11 cellular contexts compared by ENCODE assay signal in genomic region chr10:123945506-123945905, GRCh38. TPM values are rescaled to one million over a fixed set of nuclear protein-coding genes. Genes with fewer than 3 reads are reported as not detected.
A peak's percentile ranks its signal among the peaks of the same experiment; 100 is the strongest.
DNase-seq lines count a peak whose midpoint lies in the region; ATAC-seq and TF ChIP-seq lines count a peak whose summit lies in the region.
"Had no signal": no experiment of that assay in that cellular context is flagged by ENCODE, and none has a peak within 500 bp of the region (broad histone marks: within the 10 kb centered on the region; RNA-seq: fewer than 3 reads in every experiment).

No MANE protein-coding gene starts in this region.

- H3K27me3 ChIP-seq in RWPE2 (ENCODE audit: insufficient read depth, poor library complexity, severe bottlenecking), result no peaks in the 10 kb centered on the region
- H3K27me3 ChIP-seq in suprapubic skin, result no peaks in the 10 kb centered on the region

- H3K27ac ChIP-seq in RWPE2 (ENCODE audit: poor library complexity, severe bottlenecking), result no peak overlapping the region
- no peak overlapping the region for H3K27ac ChIP-seq in suprapubic skin
- H3K27ac ChIP-seq: WERI-Rb-1 had no signal

- ATAC-seq in GM21619 (IDR thresholded peaks at IDR 0.05; ENCODE audit: unreplicated experiment), result peak; percentile 56
- peak; percentile 66; the same call in 2 of the 3 replicates for ATAC-seq in RWPE2 (ENCODE audit: low read depth)
- ATAC-seq: right cardiac atrium had no signal

- TF ChIP-seq EP300 in suprapubic skin (IDR thresholded peaks at IDR 0.05), result no peak

- H3K4me3 ChIP-seq in AG10803 (ENCODE audit: low read length), result no peak overlapping the region
- H3K4me3 ChIP-seq in RWPE2 (ENCODE audit: severe bottlenecking), result no peak overlapping the region
- no peak overlapping the region for H3K4me3 ChIP-seq in suprapubic skin

- TF ChIP-seq CTCF in AG10803 (conservative IDR thresholded peaks at IDR 0.05; ENCODE audit: low read length), result no peak
- TF ChIP-seq CTCF in RWPE2 (IDR thresholded peaks at IDR 0.05; ENCODE audit: poor library complexity, severe bottlenecking), result no peak
- no peak for TF ChIP-seq CTCF in suprapubic skin (IDR thresholded peaks at IDR 0.05)

- peak; percentile 74 for DNase-seq in AG10803 (ENCODE audit: low read depth)
- DNase-seq in RWPE2 (ENCODE audit: low spot score), result no peak
- DNase-seq in iPS-NIHi7 (ENCODE audit: extremely low spot score), result peak; percentile 44
- no peak for DNase-seq in posterior vena cava (ENCODE audit: low spot score)
- DNase-seq in NCI-H524 treated with DMSO at 0.1 percent for 48 hours (lab: John Stamatoyannopoulos, UW), result no peak
- DNase-seq in GM19238 (ENCODE audit: insufficient read length, low spot score), result no peak
- DNase-seq in suprapubic skin (ENCODE audit: low spot score in 2 of 2), result no peak
- DNase-seq: right cardiac atrium; stimulated activated naive CD4-positive, alpha-beta T cell treated with Interleukin-2 at 50 U/mL for 16 hours; WERI-Rb-1 had no signal

- H3K36me3 ChIP-seq in RWPE2 (ENCODE audit: low read depth), result no peaks in the 10 kb centered on the region
- no peaks in the 10 kb centered on the region for H3K36me3 ChIP-seq in suprapubic skin
- H3K36me3 ChIP-seq: WERI-Rb-1 had no signal

- intact Hi-C loops in posterior vena cava (cut with DNase I), result no loop called here

- WGBS in suprapubic skin, result 53% methylated on average over 3 of the region's 3 CpGs

- no peaks in the 10 kb centered on the region for H3K9me3 ChIP-seq in RWPE2 (ENCODE audit: severe bottlenecking)
- no peaks in the 10 kb centered on the region for H3K9me3 ChIP-seq in suprapubic skin

- no peak for TF ChIP-seq POLR2A in suprapubic skin (IDR thresholded peaks at IDR 0.05)

- H3K4me1 ChIP-seq in RWPE2 (ENCODE audit: insufficient read depth, poor library complexity, severe bottlenecking) (no peaks in the 10 kb centered on the region), suprapubic skin (no peaks in the 10 kb centered on the region)

RNA-seq across cellular contexts. Expression of gene CPXM2, which starts 53.9 kb away (rescaled TPM):
- total RNA-seq in posterior vena cava, result 100 to 1,000 TPM in 1 of 2 donors, 10 to 100 TPM in 1; 98.3 to 200 TPM
- total RNA-seq in suprapubic skin, result 1 to 10 TPM; 2.9 to 6.1 (median 3.7) TPM

Comparison
In these comparisons a context has a peak if more than half of its experiments do, and no peak if none do; other contexts are left out.
1. DNase-seq: peak in AG10803 (single experiment) and iPS-NIHi7 (single experiment); none in RWPE2 (single experiment), posterior vena cava (single experiment), NCI-H524 treated with DMSO at 0.1 percent for 48 hours (single experiment), GM19238 (single experiment) and suprapubic skin (0 of 2).
2. RNA of gene CPXM2, which starts 53.9 kb away (total RNA-seq): 98.3 to 200 TPM in posterior vena cava; 2.9 to 6.1 TPM in suprapubic skin; every median in the first group is over 10 times any median in the second.